In genomic region chr10:49634053-49634660, GRCh38 we compare ENCODE assay signal across 17 cellular contexts. TPM values are rescaled to one million over a fixed set of nuclear protein-coding genes. Genes with fewer than 3 reads are reported as not detected.
A peak's percentile ranks its signal among the peaks of the same experiment; 100 is the strongest.
DNase-seq lines count a peak whose midpoint lies in the region; ATAC-seq and TF ChIP-seq lines count a peak whose summit lies in the region.
"Had no signal": no experiment of that assay in that cellular context is flagged by ENCODE, and none has a peak within 500 bp of the region (broad histone marks: within the 10 kb centered on the region; RNA-seq: fewer than 3 reads in every experiment).

No MANE protein-coding gene starts in this region.

- no peak overlapping the region for H3K27ac Mint-ChIP-seq in activated CD4-positive, alpha-beta memory T cell treated with anti-CD3 and anti-CD28 coated beads for 36 hours
- H3K27ac Mint-ChIP-seq in activated CD4-positive, alpha-beta memory T cell treated with anti-CD3 and anti-CD28 coated beads, Interleukin-2, amount 10 ng/mL, durations not matched to agents 7 days and 5 days, result no peak overlapping the region
- H3K27ac Mint-ChIP-seq in type B pancreatic cell, result no peak overlapping the region

- no peak overlapping the region for H2AFZ ChIP-seq in osteoblast (ENCODE audit: low read length)

- no peaks in the 10 kb centered on the region for H3K9me3 Mint-ChIP-seq in activated CD4-positive, alpha-beta memory T cell treated with anti-CD3 and anti-CD28 coated beads for 36 hours
- no peaks in the 10 kb centered on the region for H3K9me3 Mint-ChIP-seq in activated CD4-positive, alpha-beta memory T cell treated with anti-CD3 and anti-CD28 coated beads, Interleukin-2, amount 10 ng/mL, durations not matched to agents 7 days and 5 days
- H3K9me3 Mint-ChIP-seq in type B pancreatic cell, result no peaks in the 10 kb centered on the region

- no peaks in the 10 kb centered on the region for H3K4me1 Mint-ChIP-seq in activated CD4-positive, alpha-beta memory T cell treated with anti-CD3 and anti-CD28 coated beads for 36 hours (ENCODE audit: low read depth)
- H3K4me1 Mint-ChIP-seq in activated CD4-positive, alpha-beta memory T cell treated with anti-CD3 and anti-CD28 coated beads, Interleukin-2, amount 10 ng/mL, durations not matched to agents 7 days and 5 days, result no peaks in the 10 kb centered on the region
- H3K4me1 Mint-ChIP-seq in type B pancreatic cell (ENCODE audit: unreplicated experiment), result no peaks in the 10 kb centered on the region

- H4K20me1 ChIP-seq in osteoblast (ENCODE audit: insufficient read depth, low read length), result no peaks in the 10 kb centered on the region

- no peak for TF ChIP-seq EP300 in suprapubic skin (IDR thresholded peaks at IDR 0.05)

- no peaks in the 10 kb centered on the region for H3K4me1 ChIP-seq in RWPE2 (ENCODE audit: insufficient read depth, poor library complexity, severe bottlenecking)
- H3K4me1 ChIP-seq in osteoblast (ENCODE audit: insufficient read depth, low read length), result no peaks in the 10 kb centered on the region
- H3K4me1 ChIP-seq in suprapubic skin, result no peaks in the 10 kb centered on the region
- H3K4me1 ChIP-seq: A549, SJCRH30 had no signal

- 80% methylated on average over 8 of the region's 8 CpGs for WGBS in suprapubic skin

- H3K36me3 Mint-ChIP-seq in activated CD4-positive, alpha-beta memory T cell treated with anti-CD3 and anti-CD28 coated beads for 36 hours, result no peaks in the 10 kb centered on the region
- no peaks in the 10 kb centered on the region for H3K36me3 Mint-ChIP-seq in activated CD4-positive, alpha-beta memory T cell treated with anti-CD3 and anti-CD28 coated beads, Interleukin-2, amount 10 ng/mL, durations not matched to agents 7 days and 5 days (ENCODE audit: low read depth)
- no peaks in the 10 kb centered on the region for H3K36me3 Mint-ChIP-seq in type B pancreatic cell

- no peak for TF ChIP-seq POLR2A in suprapubic skin (IDR thresholded peaks at IDR 0.05)

- H3K36me3 ChIP-seq in RWPE2 (ENCODE audit: low read depth) (no peaks in the 10 kb centered on the region), osteoblast (ENCODE audit: insufficient read depth, low read length) (no peaks in the 10 kb centered on the region), suprapubic skin (no peaks in the 10 kb centered on the region)
- H3K36me3 ChIP-seq: SJCRH30 had no signal

- H3K27me3 Mint-ChIP-seq in activated CD4-positive, alpha-beta memory T cell treated with anti-CD3 and anti-CD28 coated beads for 36 hours, result no peaks in the 10 kb centered on the region
- peaks cover 22% of the 10 kb centered on the region for H3K27me3 Mint-ChIP-seq in activated CD4-positive, alpha-beta memory T cell treated with anti-CD3 and anti-CD28 coated beads, Interleukin-2, amount 10 ng/mL, durations not matched to agents 7 days and 5 days
- peaks cover 47% of the 10 kb centered on the region for H3K27me3 Mint-ChIP-seq in type B pancreatic cell

- H3K4me3 Mint-ChIP-seq in activated CD4-positive, alpha-beta memory T cell treated with anti-CD3 and anti-CD28 coated beads for 36 hours, result no peak overlapping the region
- H3K4me3 Mint-ChIP-seq in activated CD4-positive, alpha-beta memory T cell treated with anti-CD3 and anti-CD28 coated beads, Interleukin-2, amount 10 ng/mL, durations not matched to agents 7 days and 5 days, result no peak overlapping the region
- no peak overlapping the region for H3K4me3 Mint-ChIP-seq in type B pancreatic cell

- no peak overlapping the region for H3K27ac ChIP-seq in RWPE2 (ENCODE audit: poor library complexity, severe bottlenecking)
- no peak overlapping the region for H3K27ac ChIP-seq in osteoblast (ENCODE audit: low read depth, low read length)
- H3K27ac ChIP-seq in suprapubic skin, result no peak overlapping the region
- H3K27ac ChIP-seq: A549, C4-2B, SJCRH30 had no signal

- TF ChIP-seq CTCF in RWPE2 (IDR thresholded peaks at IDR 0.05; ENCODE audit: poor library complexity, severe bottlenecking) (no peak), osteoblast (IDR thresholded peaks at IDR 0.05; ENCODE audit: extremely low read depth, low read depth, low read length) (no peak), suprapubic skin (IDR thresholded peaks at IDR 0.05) (no peak), type B pancreatic cell (conservative IDR thresholded peaks at IDR 0.05) (no peak)

- H3K27me3 ChIP-seq in RWPE2 (ENCODE audit: insufficient read depth, poor library complexity, severe bottlenecking) (peaks cover 16% of the 10 kb centered on the region), osteoblast (ENCODE audit: insufficient read depth, low read length) (peaks cover 25% of the 10 kb centered on the region), suprapubic skin (peaks cover 17% of the 10 kb centered on the region)
- H3K27me3 ChIP-seq: SJCRH30 had no signal

- CTCF ChIA-PET in activated CD4-positive, alpha-beta memory T cell treated with anti-CD3 and anti-CD28 coated beads for 36 hours (lab: Charles Lee), result no interaction called here
- CTCF ChIA-PET in activated CD4-positive, alpha-beta memory T cell treated with anti-CD3 and anti-CD28 coated beads, Interleukin-2, amount 10 ng/mL, durations not matched to agents 7 days and 5 days (lab: Charles Lee), result no interaction called here

- no peak overlapping the region for H3K4me2 ChIP-seq in osteoblast (ENCODE audit: insufficient read depth, low read length)
- H3K4me2 ChIP-seq: A549 had no signal

- intact Hi-C loops in activated CD4-positive, alpha-beta memory T cell treated with anti-CD3 and anti-CD28 coated beads for 36 hours (cut with micrococcal nuclease), result no loop called here

- ATAC-seq in RWPE2 (ENCODE audit: low read depth), result no peak
- no peak for ATAC-seq in HG03196 (IDR thresholded peaks at IDR 0.05; ENCODE audit: unreplicated experiment)
- ATAC-seq: A549 had no signal

- peak; percentile 1 for DNase-seq in activated CD4-positive, alpha-beta memory T cell treated with anti-CD3 and anti-CD28 coated beads for 36 hours
- DNase-seq in activated CD4-positive, alpha-beta memory T cell treated with anti-CD3 and anti-CD28 coated beads, Interleukin-2, amount 10 ng/mL, durations not matched to agents 7 days and 5 days, result no peak
- DNase-seq in RWPE2 (ENCODE audit: low spot score) (peak; percentile 32), osteoblast (ENCODE audit: insufficient read length, low spot score, missing footprints) (peak; percentile 53), suprapubic skin (ENCODE audit: low spot score in 2 of 2) (peak; percentile 16 to 32), GDM1 (lab: John Stamatoyannopoulos, UW) (no peak), type B pancreatic cell (ENCODE audit: extremely low spot score, unreplicated experiment) (no peak)
- DNase-seq: EL, NCI-H1048, NCI-H146, SJCRH30 had no signal

- H3K79me2 ChIP-seq in osteoblast (ENCODE audit: insufficient read depth, low read length), result no peaks in the 10 kb centered on the region

- H3K4me3 ChIP-seq in RWPE2 (ENCODE audit: severe bottlenecking), result no peak overlapping the region
- no peak overlapping the region for H3K4me3 ChIP-seq in osteoblast (ENCODE audit: insufficient read depth, low read length)
- no peak overlapping the region for H3K4me3 ChIP-seq in suprapubic skin
- H3K4me3 ChIP-seq: A549, SJCRH30 had no signal

- POLR2A ChIA-PET in activated CD4-positive, alpha-beta memory T cell treated with anti-CD3 and anti-CD28 coated beads for 36 hours (lab: Charles Lee), result no interaction called here
- POLR2A ChIA-PET in activated CD4-positive, alpha-beta memory T cell treated with anti-CD3 and anti-CD28 coated beads, Interleukin-2, amount 10 ng/mL, durations not matched to agents 7 days and 5 days (lab: Charles Lee), result no interaction called here

- H3K9me3 ChIP-seq in RWPE2 (ENCODE audit: severe bottlenecking) (no peaks in the 10 kb centered on the region), osteoblast (ENCODE audit: low read depth, low read length) (no peaks in the 10 kb centered on the region), suprapubic skin (no peaks in the 10 kb centered on the region)
- H3K9me3 ChIP-seq: A549, SJCRH30 had no signal

RNA-seq across cellular contexts. Expression of gene CHAT, which starts 20.3 kb away (rescaled TPM):
- not detected for total RNA-seq in activated CD4-positive, alpha-beta memory T cell treated with anti-CD3 and anti-CD28 coated beads for 36 hours
- not detected for total RNA-seq in activated CD4-positive, alpha-beta memory T cell treated with anti-CD3 and anti-CD28 coated beads, Interleukin-2, amount 10 ng/mL, durations not matched to agents 7 days and 5 days
- total RNA-seq in osteoblast, result not detected in 2 replicates
- not detected for total RNA-seq in suprapubic skin
- total RNA-seq in type B pancreatic cell (ENCODE audit: low replicate concordance), result 0.34 and 0.62 TPM in 2 replicates
- total RNA-seq: H1, MCF 10A, RPMI7951, SJCRH30 had no signal

RNA-seq across cellular contexts. Expression of gene SLC18A3, which starts 24.0 kb away (rescaled TPM):
- total RNA-seq in activated CD4-positive, alpha-beta memory T cell treated with anti-CD3 and anti-CD28 coated beads for 36 hours, result not detected
- total RNA-seq in activated CD4-positive, alpha-beta memory T cell treated with anti-CD3 and anti-CD28 coated beads, Interleukin-2, amount 10 ng/mL, durations not matched to agents 7 days and 5 days, result not detected
- total RNA-seq in osteoblast (not detected in 2 replicates), suprapubic skin (not detected), type B pancreatic cell (ENCODE audit: low replicate concordance) (1.6 and 6.2 TPM in 2 replicates)
- total RNA-seq: H1, MCF 10A, RPMI7951, SJCRH30 had no signal

RNA-seq across cellular contexts. Expression of gene C10orf53, which starts 45.3 kb away (rescaled TPM):
- not detected for total RNA-seq in activated CD4-positive, alpha-beta memory T cell treated with anti-CD3 and anti-CD28 coated beads for 36 hours
- not detected for total RNA-seq in activated CD4-positive, alpha-beta memory T cell treated with anti-CD3 and anti-CD28 coated beads, Interleukin-2, amount 10 ng/mL, durations not matched to agents 7 days and 5 days
- total RNA-seq in osteoblast (not detected in 2 replicates), suprapubic skin (not detected), type B pancreatic cell (ENCODE audit: low replicate concordance) (not detected in 2 replicates)
- total RNA-seq: H1, MCF 10A, RPMI7951, SJCRH30 had no signal

Comparison
In these comparisons a context has a peak if more than half of its experiments do, and no peak if none do; other contexts are left out.
1. DNase-seq: peak in activated CD4-positive, alpha-beta memory T cell treated with anti-CD3 and anti-CD28 coated beads for 36 hours (single experiment), RWPE2 (single experiment), osteoblast (single experiment) and suprapubic skin (2 of 2); none in activated CD4-positive, alpha-beta memory T cell treated with anti-CD3 and anti-CD28 coated beads, Interleukin-2, amount 10 ng/mL, durations not matched to agents 7 days and 5 days (single experiment), GDM1 (single experiment) and type B pancreatic cell (single experiment).